In genomic region chr7:47149208-47149864, GRCh38 we compare ENCODE assay signal across 13 cellular contexts.
DNase-seq lines count a peak whose midpoint lies in the region; ATAC-seq and TF ChIP-seq lines count a peak whose summit lies in the region.
"Had no signal": no experiment of that assay in that cellular context is flagged by ENCODE, and none has a peak within 500 bp of the region (broad histone marks: within the 10 kb centered on the region; RNA-seq: fewer than 3 reads in every experiment).

No MANE protein-coding gene starts in this region.

- peaks cover 9% of the 10 kb centered on the region for H3K27me3 Mint-ChIP-seq in memory B cell
- no peaks in the 10 kb centered on the region for H3K27me3 Mint-ChIP-seq in endothelial cell (ENCODE audit: unreplicated experiment)
- no peaks in the 10 kb centered on the region for H3K27me3 Mint-ChIP-seq in activated CD4-positive, alpha-beta memory T cell treated with anti-CD3 and anti-CD28 coated beads, Interleukin-2, amount 10 ng/mL, durations not matched to agents 7 days and 5 days

- no peak for TF ChIP-seq CTCF in endothelial cell (IDR thresholded peaks at IDR 0.05; ENCODE audit: unreplicated experiment)

- H3K9me3 Mint-ChIP-seq in memory B cell (peaks cover 1% of the 10 kb centered on the region), endothelial cell (ENCODE audit: unreplicated experiment) (no peaks in the 10 kb centered on the region)
- H3K9me3 Mint-ChIP-seq in activated CD4-positive, alpha-beta memory T cell treated with anti-CD3 and anti-CD28 coated beads, Interleukin-2, amount 10 ng/mL, durations not matched to agents 7 days and 5 days = no peaks in the 10 kb centered on the region
- H3K9me3 Mint-ChIP-seq: T-helper 1 cell treated with Interleukin-12 subunit alpha and Interleukin-12 subunit beta and Interleukin-4 antibody, amounts not matched to agents 30 μg/mL and 1 μg/mL, for 36 hours had no signal

- H3K4me3 Mint-ChIP-seq in memory B cell = peak overlapping the region; percentile 57
- no peak overlapping the region for H3K4me3 Mint-ChIP-seq in endothelial cell (ENCODE audit: unreplicated experiment)
- no peak overlapping the region for H3K4me3 Mint-ChIP-seq in activated CD4-positive, alpha-beta memory T cell treated with anti-CD3 and anti-CD28 coated beads, Interleukin-2, amount 10 ng/mL, durations not matched to agents 7 days and 5 days
- H3K4me3 Mint-ChIP-seq: T-helper 1 cell treated with Interleukin-12 subunit alpha and Interleukin-12 subunit beta and Interleukin-4 antibody, amounts not matched to agents 30 μg/mL and 1 μg/mL, for 36 hours had no signal

- ATAC-seq in GM18508 (IDR thresholded peaks at IDR 0.05; ENCODE audit: insufficient read depth, unreplicated experiment) (peak; percentile 59), GM21723 (IDR thresholded peaks at IDR 0.05; ENCODE audit: unreplicated experiment) (peak; percentile 68), HG03378 (IDR thresholded peaks at IDR 0.05; ENCODE audit: unreplicated experiment) (peak; percentile 81), memory B cell (ENCODE audit: low read depth) (peak; percentile 85), HG03135 (IDR thresholded peaks at IDR 0.05; ENCODE audit: unreplicated experiment) (no peak), GM19395 (IDR thresholded peaks at IDR 0.05; ENCODE audit: unreplicated experiment) (no peak)

- H3K27ac Mint-ChIP-seq in memory B cell (no peak overlapping the region), endothelial cell (ENCODE audit: unreplicated experiment) (no peak overlapping the region)
- no peak overlapping the region for H3K27ac Mint-ChIP-seq in activated CD4-positive, alpha-beta memory T cell treated with anti-CD3 and anti-CD28 coated beads, Interleukin-2, amount 10 ng/mL, durations not matched to agents 7 days and 5 days
- H3K27ac Mint-ChIP-seq: T-helper 1 cell treated with Interleukin-12 subunit alpha and Interleukin-12 subunit beta and Interleukin-4 antibody, amounts not matched to agents 30 μg/mL and 1 μg/mL, for 36 hours had no signal

- CTCF ChIA-PET in activated CD4-positive, alpha-beta memory T cell treated with anti-CD3 and anti-CD28 coated beads, Interleukin-2, amount 10 ng/mL, durations not matched to agents 7 days and 5 days (lab: Charles Lee) = no interaction called here

- H3K4me1 Mint-ChIP-seq in memory B cell = peaks cover 12% of the 10 kb centered on the region
- H3K4me1 Mint-ChIP-seq in endothelial cell (ENCODE audit: unreplicated experiment) = peaks cover 6% of the 10 kb centered on the region
- H3K4me1 Mint-ChIP-seq in activated CD4-positive, alpha-beta memory T cell treated with anti-CD3 and anti-CD28 coated beads, Interleukin-2, amount 10 ng/mL, durations not matched to agents 7 days and 5 days = no peaks in the 10 kb centered on the region

- DNase-seq in memory B cell (ENCODE audit: low spot score in 2 of 2) (peak in 1 of 2 donors; percentile 24), endothelial cell (ENCODE audit: low spot score) (no peak)
- no peak for DNase-seq in activated CD4-positive, alpha-beta memory T cell treated with anti-CD3 and anti-CD28 coated beads, Interleukin-2, amount 10 ng/mL, durations not matched to agents 7 days and 5 days
- DNase-seq: activated CD4-positive, alpha-beta T cell treated with anti-CD3 and anti-CD28 coated beads, Interleukin-2, amount 50 U/mL, for 4 hours; activated naive CD4-positive, alpha-beta T cell treated with Interleukin-2 at 50 U/mL for 16 hours; caudate nucleus; NCI-H1436 had no signal

- H3K36me3 Mint-ChIP-seq in memory B cell = no peaks in the 10 kb centered on the region
- H3K36me3 Mint-ChIP-seq in endothelial cell (ENCODE audit: low read depth, unreplicated experiment) = no peaks in the 10 kb centered on the region
- H3K36me3 Mint-ChIP-seq in activated CD4-positive, alpha-beta memory T cell treated with anti-CD3 and anti-CD28 coated beads, Interleukin-2, amount 10 ng/mL, durations not matched to agents 7 days and 5 days (ENCODE audit: low read depth) = no peaks in the 10 kb centered on the region

- POLR2A ChIA-PET in activated CD4-positive, alpha-beta memory T cell treated with anti-CD3 and anti-CD28 coated beads, Interleukin-2, amount 10 ng/mL, durations not matched to agents 7 days and 5 days (lab: Charles Lee) = no interaction called here

Comparison
In these comparisons a context has a peak if more than half of its experiments do, and no peak if none do; other contexts are left out.
1. ATAC-seq: peak in GM18508 (single experiment), GM21723 (single experiment), HG03378 (single experiment) and memory B cell (single experiment); none in HG03135 (single experiment) and GM19395 (single experiment).